In the genomic region with DNA sequence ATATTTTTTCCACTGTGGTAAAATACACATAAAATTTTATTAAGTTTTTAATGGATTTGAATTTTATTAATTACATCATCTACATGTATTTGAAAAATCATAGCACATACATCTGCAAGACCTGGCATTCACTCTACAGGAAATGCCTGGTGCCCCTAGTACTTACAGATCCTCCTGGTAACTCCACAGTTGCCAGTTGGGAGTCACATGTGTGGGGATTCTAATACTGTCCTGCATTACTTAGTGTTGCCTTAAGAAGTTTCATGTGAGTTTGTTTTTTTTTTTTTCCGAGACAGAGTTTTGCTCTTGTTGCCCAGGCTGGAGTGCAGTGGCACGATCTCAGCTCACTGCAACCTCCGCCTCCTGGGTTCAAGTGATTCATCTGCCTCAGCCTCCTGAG, we compare ENCODE assay signal across 23 cellular contexts. TPM values are rescaled to one million over a fixed set of nuclear protein-coding genes. Genes with fewer than 3 reads are reported as not detected.
DNase-seq lines count a peak whose midpoint lies in the region; ATAC-seq and TF ChIP-seq lines count a peak whose summit lies in the region.
"Had no signal": no experiment of that assay in that cellular context is flagged by ENCODE, and none has a peak within 500 bp of the region (broad histone marks: within the 10 kb centered on the region; RNA-seq: fewer than 3 reads in every experiment).

No MANE protein-coding gene starts in this region.

- H3K27me3 ChIP-seq in fibroblast of lung (ENCODE audit: control insufficient read depth, insufficient read depth, low read length) = no peaks in the 10 kb centered on the region
- H3K27me3 ChIP-seq in suprapubic skin = no peaks in the 10 kb centered on the region
- H3K27me3 ChIP-seq: adrenal gland, BE2C, uterus had no signal

- TF ChIP-seq EP300 in suprapubic skin (IDR thresholded peaks at IDR 0.05) = no peak

- H3K36me3 ChIP-seq in fibroblast of lung (ENCODE audit: control insufficient read depth, insufficient read depth, low read length) = no peaks in the 10 kb centered on the region
- H3K36me3 ChIP-seq in suprapubic skin = peaks cover 28% of the 10 kb centered on the region
- H3K36me3 ChIP-seq: uterus had no signal

- no peak for TF ChIP-seq POLR2A in suprapubic skin (IDR thresholded peaks at IDR 0.05)

- H3K4me2 ChIP-seq in fibroblast of lung (ENCODE audit: extremely low read depth, insufficient read depth, low read length) = no peak overlapping the region

- no peak overlapping the region for H2AFZ ChIP-seq in fibroblast of lung (ENCODE audit: low read length)

- H3K4me1 ChIP-seq in fibroblast of lung (ENCODE audit: control insufficient read depth, extremely low read depth, insufficient read depth, low read length) (no peaks in the 10 kb centered on the region), suprapubic skin (peaks cover 30% of the 10 kb centered on the region)
- H3K4me1 ChIP-seq: BE2C had no signal

- WGBS in suprapubic skin = 58% methylated on average over 3 of the region's 3 CpGs

- no peak overlapping the region for H3K9ac ChIP-seq in fibroblast of lung (ENCODE audit: insufficient read depth, low read length)

- H3K4me3 ChIP-seq in fibroblast of lung (replicated peaks in 1 of 4; ENCODE audit: control extremely low read depth in 1 of 4, insufficient read depth in 1 of 4, low read depth in 3 of 4, low read length in 4 of 4) = no peak overlapping the region
- no peak overlapping the region for H3K4me3 ChIP-seq in retinal pigment epithelial cell (ENCODE audit: low read length)
- no peak overlapping the region for H3K4me3 ChIP-seq in suprapubic skin
- H3K4me3 ChIP-seq: lower lobe of right lung, uterus had no signal

- DNase-seq in DMS 273 (lab: John Stamatoyannopoulos, UW; ENCODE audit: unreplicated experiment) = peak; percentile 14
- DNase-seq in DMS 273 treated with DMSO at 0.1 percent for 48 hours (lab: John Stamatoyannopoulos, UW) = no peak
- peak; percentile 52 for DNase-seq in MV-4-11 (lab: John Stamatoyannopoulos, UW)
- DNase-seq in fibroblast of lung (ENCODE audit: low read depth in 2 of 2) = peak; percentile 25 to 27
- peak; percentile 92 for DNase-seq in retinal pigment epithelial cell (ENCODE audit: low read depth)
- no peak for DNase-seq in suprapubic skin (ENCODE audit: low spot score in 2 of 2)
- DNase-seq in NCI-H774 (lab: John Stamatoyannopoulos, UW) = no peak
- DNase-seq: activated CD8-positive, alpha-beta T cell treated with anti-CD3 and anti-CD28 coated beads, Interleukin-2, amount 10 ng/mL, durations not matched to agents 7 days and 5 days; activated T-cell treated with anti-CD3 and anti-CD28 coated beads, Interleukin-2, amount 50 U/mL, for 1 hour; adrenal gland; BE2C; Calu3; lower lobe of right lung; NCI-H2081; NCI-H446; NK-92 treated with Interleukin-12 subunit alpha and Interleukin-12 subunit beta, amount 100 ng/mL, for 24 hours; retina; stimulated activated CD8-positive, alpha-beta memory T cell treated with anti-CD3 and anti-CD28 coated beads, Interleukin-4, amount 100 ng/mL, for 48 hours; uterus had no signal

- peaks cover 37% of the 10 kb centered on the region for H3K79me2 ChIP-seq in fibroblast of lung (ENCODE audit: control insufficient read depth, insufficient read depth, low read length)

- no peak for ATAC-seq in GM18861 (IDR thresholded peaks at IDR 0.05; ENCODE audit: unreplicated experiment)
- ATAC-seq: activated CD4-positive, CD25-positive, alpha-beta regulatory T cell treated with anti-CD3 and anti-CD28 coated beads, Interleukin-2, amount 50 U/mL, for 24 hours; activated CD8-positive, alpha-beta T cell treated with anti-CD3 and anti-CD28 coated beads, Interleukin-2, amount 10 ng/mL, durations not matched to agents 7 days and 5 days had no signal

- H3K9me3 ChIP-seq in fibroblast of lung (ENCODE audit: control insufficient read depth, insufficient read depth, low read depth, low read length) = no peaks in the 10 kb centered on the region
- H3K9me3 ChIP-seq in suprapubic skin = no peaks in the 10 kb centered on the region
- H3K9me3 ChIP-seq: adrenal gland, BE2C, lower lobe of right lung, uterus had no signal

- H3K27ac ChIP-seq in fibroblast of lung (ENCODE audit: insufficient read depth, low read length) (no peak overlapping the region), suprapubic skin (no peak overlapping the region)
- H3K27ac ChIP-seq: 22Rv1, uterus had no signal

- H4K20me1 ChIP-seq in fibroblast of lung (ENCODE audit: control insufficient read depth, extremely low read depth, insufficient read depth, low read length) = no peaks in the 10 kb centered on the region

- TF ChIP-seq CTCF in fibroblast of lung (conservative IDR thresholded peaks at IDR 0.05 in 1 of 2, IDR thresholded peaks at IDR 0.05 in 1 of 2; ENCODE audit: low read depth in 1 of 2, low read length in 2 of 2) = no peak
- TF ChIP-seq CTCF in retinal pigment epithelial cell (conservative IDR thresholded peaks at IDR 0.05; ENCODE audit: low read depth, low read length) = no peak
- no peak for TF ChIP-seq CTCF in suprapubic skin (IDR thresholded peaks at IDR 0.05)

RNA-seq across cellular contexts. Expression of a gene that starts 18.1 kb away (rescaled TPM):
- total RNA-seq in fibroblast of lung (39.8 and 49.4 TPM in 2 replicates), suprapubic skin (100 to 1,000 TPM in 1 of 4 donors, 10 to 100 TPM in 3; 49.1 to 112 (median 65.1) TPM)
- 23.6 and 25.7 TPM in 2 replicates for polyA plus RNA-seq in fibroblast of lung
- 20.6 and 22.3 TPM in 2 replicates for polyA plus RNA-seq in fibroblast of lung (2012)
- polyA minus RNA-seq in fibroblast of lung (ENCODE audit: low replicate concordance) = 24.1 and 25.7 TPM in 2 replicates

RNA-seq across cellular contexts. Expression of a gene that starts 32.5 kb away (rescaled TPM):
- total RNA-seq in fibroblast of lung (36.0 and 44.9 TPM in 2 replicates), suprapubic skin (10 to 100 TPM; 18.1 to 31.1 (median 22.4) TPM)
- 30.3 and 33.8 TPM in 2 replicates for polyA plus RNA-seq in fibroblast of lung
- 18.8 and 23.0 TPM in 2 replicates for polyA plus RNA-seq in fibroblast of lung (2012)
- polyA minus RNA-seq in fibroblast of lung (ENCODE audit: low replicate concordance) = 41.8 and 61.1 TPM in 2 replicates

RNA-seq across cellular contexts. Expression of a gene that starts 38.9 kb away (rescaled TPM):
- total RNA-seq in fibroblast of lung (0.26 and 3.0 TPM in 2 replicates), suprapubic skin (1 to 10 TPM in 3 of 4 donors, under 1 TPM in 1; 0.38 to 1.6 (median 1.3) TPM)
- 2.4 and 9.9 TPM in 2 replicates for polyA plus RNA-seq in fibroblast of lung
- polyA plus RNA-seq in fibroblast of lung (2012) = 1.5 and 6.2 TPM in 2 replicates
- 3.0 TPM in 1 of 2 replicates, not detected in the other for polyA minus RNA-seq in fibroblast of lung (ENCODE audit: low replicate concordance)
- polyA plus RNA-seq: IgD-negative memory B cell had no signal

Comparison
In these comparisons a context has a peak if more than half of its experiments do, and no peak if none do; other contexts are left out.
1. DNase-seq: peak in DMS 273 (single experiment), MV-4-11 (single experiment), fibroblast of lung (2 of 2) and retinal pigment epithelial cell (single experiment); none in DMS 273 treated with DMSO at 0.1 percent for 48 hours (single experiment), suprapubic skin (0 of 2) and NCI-H774 (single experiment).